In genomic region chr6:146408583-146408982, GRCh38 we compare ENCODE assay signal across 14 cellular contexts.
A peak's percentile ranks its signal among the peaks of the same experiment; 100 is the strongest.
DNase-seq lines count a peak whose midpoint lies in the region; FAIRE-seq and TF ChIP-seq lines count a peak whose summit lies in the region.
"Had no signal": no experiment of that assay in that cellular context is flagged by ENCODE, and none has a peak within 500 bp of the region (broad histone marks: within the 10 kb centered on the region; RNA-seq: fewer than 3 reads in every experiment).

No MANE protein-coding gene starts in this region.

- POLR2A ChIA-PET in H1 (lab: Charles Lee; ENCODE audit: partially characterized antibody) (no interaction called here), RWPE1 (lab: Yijun Ruan, JAX; ENCODE audit: low non-redundant PET) (no interaction called here)

- no peaks in the 10 kb centered on the region for H3K79me2 ChIP-seq in H1 (ENCODE audit: control insufficient read depth in 1 of 2, insufficient read depth in 2 of 2, low read length in 2 of 2)

- H2BK5ac ChIP-seq in H1 (ENCODE audit: low read depth, low read length), result no peak overlapping the region

- H3K9me3 ChIP-seq in WERI-Rb-1 (ENCODE audit: severe bottlenecking) (no peaks in the 10 kb centered on the region), H1 (ENCODE audit: insufficient read depth in 2 of 2, low read depth in 1 of 2, low read length in 1 of 2) (no peaks in the 10 kb centered on the region)
- H3K9me3 ChIP-seq: Caco-2 had no signal

- no peaks in the 10 kb centered on the region for H3K27me3 ChIP-seq in WERI-Rb-1 (ENCODE audit: insufficient read depth, low read depth, severe bottlenecking)
- no peaks in the 10 kb centered on the region for H3K27me3 ChIP-seq in H1 (replicated peaks in 1 of 4; ENCODE audit: control insufficient read depth in 3 of 4, extremely low read depth in 1 of 4, insufficient read depth in 3 of 4, low read length in 3 of 4)

- H4K20me1 ChIP-seq in H1 (replicated peaks in 1 of 2; ENCODE audit: control insufficient read depth in 1 of 2, insufficient read depth in 2 of 2, low read length in 2 of 2), result no peaks in the 10 kb centered on the region

- FAIRE-seq in H1 (lab: Jason Lieb, UNC) (no peak), urothelium cell line (lab: Jason Lieb, UNC) (no peak)
- FAIRE-seq: G401.6, GM12892 had no signal

- TF ChIP-seq RAD21 in H1 (IDR thresholded peaks at IDR 0.05 in 1 of 2, conservative IDR thresholded peaks at IDR 0.05 in 1 of 2; ENCODE audit: low read depth in 2 of 2, low read length in 2 of 2), result no peak

- no peak for TF ChIP-seq CTCF in WERI-Rb-1 (IDR thresholded peaks at IDR 0.05; ENCODE audit: low read depth, low read length)
- no peak for TF ChIP-seq CTCF in H1 (IDR thresholded peaks at IDR 0.05; ENCODE audit: control extremely low read depth in 1 of 3, insufficient read depth in 1 of 3, low read depth in 1 of 3, low read length in 3 of 3)
- TF ChIP-seq CTCF in RWPE1 (conservative IDR thresholded peaks at IDR 0.05; ENCODE audit: low read depth), result no peak

- CTCF ChIA-PET in H1 (lab: Charles Lee; ENCODE audit: partially characterized antibody) (interaction anchor here (0.6 kb wide), 1 partner anchor 479 kb away, joined by 3 read pairs; no protein-coding TSS in a partner anchor), RWPE1 (lab: Yijun Ruan, JAX) (no interaction called here)

- H4K91ac ChIP-seq in H1 (replicated peaks; ENCODE audit: insufficient read length, low read length), result no peak overlapping the region

- no peak overlapping the region for H4K5ac ChIP-seq in H1 (ENCODE audit: insufficient read length, low read depth, low read length)

- H3K56ac ChIP-seq in H1 (replicated peaks; ENCODE audit: insufficient read length, low read depth, low read length), result no peak overlapping the region

- no peak overlapping the region for H3K14ac ChIP-seq in H1 (ENCODE audit: insufficient read length)

- H2BK120ac ChIP-seq in H1 (replicated peaks; ENCODE audit: low read depth, low read length), result no peak overlapping the region

- no peaks in the 10 kb centered on the region for H3K79me1 ChIP-seq in H1 (ENCODE audit: low read depth, low read length)

- H3K9ac ChIP-seq in H1 (replicated peaks in 1 of 4; ENCODE audit: extremely low read depth in 1 of 4, low read depth in 3 of 4, low read length in 3 of 4), result no peak overlapping the region
- H3K9ac ChIP-seq: GM23248 had no signal

- H3K4ac ChIP-seq in H1 (replicated peaks; ENCODE audit: insufficient read length, low read depth, low read length), result peak overlapping the region; percentile 3

- H2BK15ac ChIP-seq in H1 (ENCODE audit: low read length), result no peak overlapping the region

- H3K23ac ChIP-seq in H1 (ENCODE audit: insufficient read length), result no peak overlapping the region

- H2AFZ ChIP-seq in H1 (ENCODE audit: low read length), result no peak overlapping the region
- H2AFZ ChIP-seq: GM23248 had no signal

- TF ChIP-seq POLR2A in H1 (IDR thresholded peaks at IDR 0.05; ENCODE audit: control extremely low read depth in 1 of 2, low read depth in 2 of 2, low read length in 2 of 2), result no peak

- no peak overlapping the region for H2BK12ac ChIP-seq in H1 (ENCODE audit: low read depth, low read length)

- no peak overlapping the region for H2AK5ac ChIP-seq in H1 (ENCODE audit: low read depth, low read length)

- H3K4me3 ChIP-seq in WERI-Rb-1 (ENCODE audit: low read depth, low read length) (no peak overlapping the region), H1 (ENCODE audit: extremely low read depth in 1 of 4, insufficient read depth in 2 of 4, low read depth in 3 of 4, low read length in 4 of 4) (no peak overlapping the region)
- H3K4me3 ChIP-seq: GM23248 had no signal

- no peak overlapping the region for H3K4me2 ChIP-seq in H1 (ENCODE audit: insufficient read depth in 1 of 2, low read depth in 2 of 2, low read length in 2 of 2)

- no peak for TF ChIP-seq EP300 in H1 (IDR thresholded peaks at IDR 0.05; ENCODE audit: borderline replicate concordance in 1 of 2, low read depth in 2 of 2, low read length in 2 of 2)

- no peak overlapping the region for H4K8ac ChIP-seq in H1 (ENCODE audit: extremely low read depth, insufficient read depth, low read length)

- H2BK20ac ChIP-seq in H1 (ENCODE audit: low read length), result no peak overlapping the region

- DNase-seq in WERI-Rb-1, result peak; percentile 22
- peak; percentile 98 for DNase-seq in cerebellar cortex (ENCODE audit: low spot score)
- no peak for DNase-seq in H1 (ENCODE audit: low read depth in 1 of 2, low spot score in 2 of 2)
- DNase-seq in urothelium cell line (ENCODE audit: low spot score), result no peak
- DNase-seq in NCI-H748 (lab: John Stamatoyannopoulos, UW; ENCODE audit: unreplicated experiment), result no peak
- no peak for DNase-seq in RWPE1 (ENCODE audit: low spot score)
- DNase-seq: Caco-2; CD4-positive, alpha-beta memory T cell; DMS53; DMS79 treated with DMSO at 0.1 percent for 48 hours; GM23248; H9 had no signal

- H3K27ac ChIP-seq in WERI-Rb-1, result no peak overlapping the region
- no peak overlapping the region for H3K27ac ChIP-seq in H1 (ENCODE audit: low read depth, low read length)
- H3K27ac ChIP-seq in RWPE1, result no peak overlapping the region
- H3K27ac ChIP-seq: GM23248 had no signal

- H3K18ac ChIP-seq in H1 (ENCODE audit: extremely low read depth, low read length), result no peak overlapping the region

- no peaks in the 10 kb centered on the region for H3K36me3 ChIP-seq in WERI-Rb-1
- no peaks in the 10 kb centered on the region for H3K36me3 ChIP-seq in H1 (ENCODE audit: control insufficient read depth in 2 of 4, insufficient read depth in 4 of 4, low read length in 3 of 4)

- 84% methylated on average over 5 of the region's 5 CpGs; no CpG with 5 or more reads in 1 of the 2 experiments for WGBS in H1 (ENCODE audit: extremely low coverage in 1 of 2, insufficient coverage in 1 of 2, insufficient read length in 1 of 2, insufficient replicate concordance in 2 of 2, low coverage in 1 of 2, low lambda C conversion rate in 2 of 2, missing lambda C conversion rate in 1 of 2), 2 experiments

- no peaks in the 10 kb centered on the region for H3K4me1 ChIP-seq in H1 (replicated peaks in 1 of 4; ENCODE audit: control insufficient read depth in 3 of 4, insufficient read depth in 4 of 4, low read length in 3 of 4)
- H3K4me1 ChIP-seq: Caco-2 had no signal

- H3K23me2 ChIP-seq in H1 (ENCODE audit: low read depth, low read length), result no peaks in the 10 kb centered on the region

TF ChIP-seq in H1, 55 proteins besides CTCF, POLR2A, EP300 and RAD21:
- TF ChIP-seq JUN (IDR thresholded peaks at IDR 0.05; ENCODE audit: low read depth, low read length), result no peak
- no peak for TF ChIP-seq MAFK (IDR thresholded peaks at IDR 0.05; ENCODE audit: low read depth, low read length)

Comparison
In these comparisons a context has a peak if more than half of its experiments do, and no peak if none do; other contexts are left out.
1. DNase-seq: peak in WERI-Rb-1 (single experiment) and cerebellar cortex (single experiment); none in H1 (0 of 2), urothelium cell line (single experiment), NCI-H748 (single experiment) and RWPE1 (single experiment).